ENCODE assay signal across 1 cellular context in genomic region chr11:73047773-73048371, GRCh38.
TF ChIP-seq lines count a peak whose summit lies in the region.

No MANE protein-coding gene starts in this region.

TF ChIP-seq in GM12878, 131 proteins besides CTCF, POLR2A, EP300 and RAD21 (continued from another document):
- TF ChIP-seq, protein P1, sequence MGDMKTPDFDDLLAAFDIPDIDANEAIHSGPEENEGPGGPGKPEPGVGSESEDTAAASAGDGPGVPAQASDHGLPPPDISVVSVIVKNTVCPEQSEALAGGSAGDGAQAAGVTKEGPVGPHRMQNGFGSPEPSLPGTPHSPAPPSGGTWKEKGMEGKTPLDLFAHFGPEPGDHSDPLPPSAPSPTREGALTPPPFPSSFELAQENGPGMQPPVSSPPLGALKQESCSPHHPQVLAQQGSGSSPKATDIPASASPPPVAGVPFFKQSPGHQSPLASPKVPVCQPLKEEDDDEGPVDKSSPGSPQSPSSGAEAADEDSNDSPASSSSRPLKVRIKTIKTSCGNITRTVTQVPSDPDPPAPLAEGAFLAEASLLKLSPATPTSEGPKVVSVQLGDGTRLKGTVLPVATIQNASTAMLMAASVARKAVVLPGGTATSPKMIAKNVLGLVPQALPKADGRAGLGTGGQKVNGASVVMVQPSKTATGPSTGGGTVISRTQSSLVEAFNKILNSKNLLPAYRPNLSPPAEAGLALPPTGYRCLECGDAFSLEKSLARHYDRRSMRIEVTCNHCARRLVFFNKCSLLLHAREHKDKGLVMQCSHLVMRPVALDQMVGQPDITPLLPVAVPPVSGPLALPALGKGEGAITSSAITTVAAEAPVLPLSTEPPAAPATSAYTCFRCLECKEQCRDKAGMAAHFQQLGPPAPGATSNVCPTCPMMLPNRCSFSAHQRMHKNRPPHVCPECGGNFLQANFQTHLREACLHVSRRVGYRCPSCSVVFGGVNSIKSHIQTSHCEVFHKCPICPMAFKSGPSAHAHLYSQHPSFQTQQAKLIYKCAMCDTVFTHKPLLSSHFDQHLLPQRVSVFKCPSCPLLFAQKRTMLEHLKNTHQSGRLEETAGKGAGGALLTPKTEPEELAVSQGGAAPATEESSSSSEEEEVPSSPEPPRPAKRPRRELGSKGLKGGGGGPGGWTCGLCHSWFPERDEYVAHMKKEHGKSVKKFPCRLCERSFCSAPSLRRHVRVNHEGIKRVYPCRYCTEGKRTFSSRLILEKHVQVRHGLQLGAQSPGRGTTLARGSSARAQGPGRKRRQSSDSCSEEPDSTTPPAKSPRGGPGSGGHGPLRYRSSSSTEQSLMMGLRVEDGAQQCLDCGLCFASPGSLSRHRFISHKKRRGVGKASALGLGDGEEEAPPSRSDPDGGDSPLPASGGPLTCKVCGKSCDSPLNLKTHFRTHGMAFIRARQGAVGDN (IDR thresholded peaks at IDR 0.05): 0 out of 2 replicates have a peak, but pooled peaks have one; percentile 57
- TF ChIP-seq BRCA1 (IDR thresholded peaks at IDR 0.05; ENCODE audit: low read depth, low read length) (no peak), MYC (IDR thresholded peaks at IDR 0.05; ENCODE audit: insufficient read depth, insufficient read length, insufficient replicate concordance, low read length, severe bottlenecking) (no peak), IKZF2 (IDR thresholded peaks at IDR 0.05) (0 out of 4 replicates have a peak, but pooled peaks of 1 of the 2 experiments have one; percentile 28), HDAC2 (IDR thresholded peaks at IDR 0.05) (no peak), NBN (IDR thresholded peaks at IDR 0.05) (0 out of 2 replicates have a peak, but pooled peaks have one; percentile 55), ATF7 (IDR thresholded peaks at IDR 0.05; ENCODE audit: low read depth) (peak; percentile 67; the same call in 1 of the 2 replicates), ZBED1 (IDR thresholded peaks at IDR 0.05; ENCODE audit: borderline replicate concordance) (0 out of 2 replicates have a peak, but pooled peaks have one; percentile 48), NKRF (conservative IDR thresholded peaks at IDR 0.05) (no peak), IKZF1 (conservative IDR thresholded peaks at IDR 0.05) (0 out of 2 replicates have a peak, but pooled peaks have one; percentile 26), CHD1 (IDR thresholded peaks at IDR 0.05; ENCODE audit: low read depth, low read length) (no peak), NFXL1 (IDR thresholded peaks at IDR 0.05; ENCODE audit: borderline replicate concordance) (no peak), STAT3 (IDR thresholded peaks at IDR 0.05; ENCODE audit: low read depth, low read length) (peak; percentile 15; the same call in 1 of the 2 replicates), SPI1 (IDR thresholded peaks at IDR 0.05; ENCODE audit: borderline replicate concordance, insufficient read depth, low read depth, low read length) (peak; percentile 38), ELK1 (IDR thresholded peaks at IDR 0.05; ENCODE audit: low read depth, low read length) (no peak), GABPA (IDR thresholded peaks at IDR 0.05; ENCODE audit: low read depth) (peak; percentile 78), NFIC (IDR thresholded peaks at IDR 0.05; ENCODE audit: low read depth, low read length) (peak; percentile 87), NR2C1 (IDR thresholded peaks at IDR 0.05) (no peak), MEF2B (IDR thresholded peaks at IDR 0.05; ENCODE audit: partially characterized antibody, poor library complexity, severe bottlenecking) (peak; percentile 79), IRF4 (IDR thresholded peaks at IDR 0.05; ENCODE audit: low read depth, low read length) (no peak), POLR2AphosphoS5 (IDR thresholded peaks at IDR 0.05; ENCODE audit: low read length) (0 out of 2 replicates have a peak, but pooled peaks have one; percentile 22), PAX8 (IDR thresholded peaks at IDR 0.05) (no peak), SP1 (IDR thresholded peaks at IDR 0.05; ENCODE audit: low read depth, low read length) (peak; percentile 40), CBX5 (IDR thresholded peaks at IDR 0.05; ENCODE audit: low read depth) (peak; percentile 49; the same call in 1 of the 2 replicates), ZNF24 (IDR thresholded peaks at IDR 0.05) (0 out of 2 replicates have a peak, but pooled peaks have one; percentile 15), ETV6 (conservative IDR thresholded peaks at IDR 0.05 in 1 of 2, IDR thresholded peaks at IDR 0.05 in 1 of 2; ENCODE audit: borderline replicate concordance in 1 of 2, low read depth in 1 of 2) (peak in 1 of 2 experiments; percentile 77; a peak in 2 of 4 replicates), EED (IDR thresholded peaks at IDR 0.05; ENCODE audit: low read depth) (peak; percentile 54; the same call in 1 of the 2 replicates), ZSCAN29 (IDR thresholded peaks at IDR 0.05) (no peak), ZNF384 (IDR thresholded peaks at IDR 0.05; ENCODE audit: borderline replicate concordance, low read depth, low read length) (peak; percentile 83), ESRRA (IDR thresholded peaks at IDR 0.05; ENCODE audit: low read length) (no peak)
- TF ChIP-seq, protein P2, sequence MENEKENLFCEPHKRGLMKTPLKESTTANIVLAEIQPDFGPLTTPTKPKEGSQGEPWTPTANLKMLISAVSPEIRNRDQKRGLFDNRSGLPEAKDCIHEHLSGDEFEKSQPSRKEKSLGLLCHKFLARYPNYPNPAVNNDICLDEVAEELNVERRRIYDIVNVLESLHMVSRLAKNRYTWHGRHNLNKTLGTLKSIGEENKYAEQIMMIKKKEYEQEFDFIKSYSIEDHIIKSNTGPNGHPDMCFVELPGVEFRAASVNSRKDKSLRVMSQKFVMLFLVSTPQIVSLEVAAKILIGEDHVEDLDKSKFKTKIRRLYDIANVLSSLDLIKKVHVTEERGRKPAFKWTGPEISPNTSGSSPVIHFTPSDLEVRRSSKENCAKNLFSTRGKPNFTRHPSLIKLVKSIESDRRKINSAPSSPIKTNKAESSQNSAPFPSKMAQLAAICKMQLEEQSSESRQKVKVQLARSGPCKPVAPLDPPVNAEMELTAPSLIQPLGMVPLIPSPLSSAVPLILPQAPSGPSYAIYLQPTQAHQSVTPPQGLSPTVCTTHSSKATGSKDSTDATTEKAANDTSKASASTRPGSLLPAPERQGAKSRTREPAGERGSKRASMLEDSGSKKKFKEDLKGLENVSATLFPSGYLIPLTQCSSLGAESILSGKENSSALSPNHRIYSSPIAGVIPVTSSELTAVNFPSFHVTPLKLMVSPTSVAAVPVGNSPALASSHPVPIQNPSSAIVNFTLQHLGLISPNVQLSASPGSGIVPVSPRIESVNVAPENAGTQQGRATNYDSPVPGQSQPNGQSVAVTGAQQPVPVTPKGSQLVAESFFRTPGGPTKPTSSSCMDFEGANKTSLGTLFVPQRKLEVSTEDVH (IDR thresholded peaks at IDR 0.05; ENCODE audit: low read depth, partially characterized antibody): no peak
- TF ChIP-seq, protein P3, sequence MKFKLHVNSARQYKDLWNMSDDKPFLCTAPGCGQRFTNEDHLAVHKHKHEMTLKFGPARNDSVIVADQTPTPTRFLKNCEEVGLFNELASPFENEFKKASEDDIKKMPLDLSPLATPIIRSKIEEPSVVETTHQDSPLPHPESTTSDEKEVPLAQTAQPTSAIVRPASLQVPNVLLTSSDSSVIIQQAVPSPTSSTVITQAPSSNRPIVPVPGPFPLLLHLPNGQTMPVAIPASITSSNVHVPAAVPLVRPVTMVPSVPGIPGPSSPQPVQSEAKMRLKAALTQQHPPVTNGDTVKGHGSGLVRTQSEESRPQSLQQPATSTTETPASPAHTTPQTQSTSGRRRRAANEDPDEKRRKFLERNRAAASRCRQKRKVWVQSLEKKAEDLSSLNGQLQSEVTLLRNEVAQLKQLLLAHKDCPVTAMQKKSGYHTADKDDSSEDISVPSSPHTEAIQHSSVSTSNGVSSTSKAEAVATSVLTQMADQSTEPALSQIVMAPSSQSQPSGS (IDR thresholded peaks at IDR 0.05; ENCODE audit: low read length): peak; percentile 45; the same call in 1 of the 2 replicates
- TF ChIP-seq, protein P4, sequence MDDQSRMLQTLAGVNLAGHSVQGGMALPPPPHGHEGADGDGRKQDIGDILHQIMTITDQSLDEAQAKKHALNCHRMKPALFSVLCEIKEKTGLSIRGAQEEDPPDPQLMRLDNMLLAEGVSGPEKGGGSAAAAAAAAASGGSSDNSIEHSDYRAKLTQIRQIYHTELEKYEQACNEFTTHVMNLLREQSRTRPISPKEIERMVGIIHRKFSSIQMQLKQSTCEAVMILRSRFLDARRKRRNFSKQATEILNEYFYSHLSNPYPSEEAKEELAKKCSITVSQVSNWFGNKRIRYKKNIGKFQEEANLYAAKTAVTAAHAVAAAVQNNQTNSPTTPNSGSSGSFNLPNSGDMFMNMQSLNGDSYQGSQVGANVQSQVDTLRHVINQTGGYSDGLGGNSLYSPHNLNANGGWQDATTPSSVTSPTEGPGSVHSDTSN (IDR thresholded peaks at IDR 0.05; ENCODE audit: insufficient replicate concordance, low read depth, low read length): no peak
